ENCODE assay signal across 1 cellular context in the genomic region with DNA sequence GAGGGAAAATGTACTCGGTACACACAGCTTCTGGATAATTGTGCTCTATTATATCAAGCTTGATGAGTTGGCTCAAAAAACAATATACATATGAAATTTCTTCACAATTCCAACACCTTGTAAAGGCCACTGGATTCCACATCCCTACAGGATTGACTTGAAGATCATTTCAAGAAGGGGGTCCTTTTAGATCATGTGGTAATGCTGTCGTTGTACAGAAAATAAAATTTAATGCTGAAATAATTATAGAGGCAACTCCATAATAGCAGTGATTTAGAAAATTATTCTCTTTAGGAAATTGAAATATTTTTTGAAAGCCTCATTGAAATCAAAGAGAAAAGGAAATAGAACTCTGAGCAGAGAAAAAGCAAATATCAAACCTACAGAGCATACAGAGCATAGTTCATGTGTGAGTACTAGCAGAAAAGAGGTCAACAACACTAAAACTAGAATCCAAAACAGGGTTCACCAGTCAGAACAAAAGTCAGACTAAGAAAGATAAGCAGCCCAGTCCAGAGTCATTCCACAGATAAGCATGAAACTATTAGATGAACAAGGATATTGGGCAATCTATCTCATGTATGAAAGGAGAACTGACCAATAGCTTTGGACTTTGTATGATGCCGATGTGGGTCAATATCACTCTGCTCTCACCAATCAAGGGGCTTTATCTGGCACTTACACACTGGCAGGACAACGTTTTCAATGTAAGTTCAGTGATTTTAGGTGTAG.
TF ChIP-seq lines count a peak whose summit lies in the region.

No MANE protein-coding gene starts in this region.

TF ChIP-seq in HepG2, 621 proteins besides CTCF, POLR2A, EP300 and RAD21 (continued from another document and continues in another):
- TF ChIP-seq, protein P1, sequence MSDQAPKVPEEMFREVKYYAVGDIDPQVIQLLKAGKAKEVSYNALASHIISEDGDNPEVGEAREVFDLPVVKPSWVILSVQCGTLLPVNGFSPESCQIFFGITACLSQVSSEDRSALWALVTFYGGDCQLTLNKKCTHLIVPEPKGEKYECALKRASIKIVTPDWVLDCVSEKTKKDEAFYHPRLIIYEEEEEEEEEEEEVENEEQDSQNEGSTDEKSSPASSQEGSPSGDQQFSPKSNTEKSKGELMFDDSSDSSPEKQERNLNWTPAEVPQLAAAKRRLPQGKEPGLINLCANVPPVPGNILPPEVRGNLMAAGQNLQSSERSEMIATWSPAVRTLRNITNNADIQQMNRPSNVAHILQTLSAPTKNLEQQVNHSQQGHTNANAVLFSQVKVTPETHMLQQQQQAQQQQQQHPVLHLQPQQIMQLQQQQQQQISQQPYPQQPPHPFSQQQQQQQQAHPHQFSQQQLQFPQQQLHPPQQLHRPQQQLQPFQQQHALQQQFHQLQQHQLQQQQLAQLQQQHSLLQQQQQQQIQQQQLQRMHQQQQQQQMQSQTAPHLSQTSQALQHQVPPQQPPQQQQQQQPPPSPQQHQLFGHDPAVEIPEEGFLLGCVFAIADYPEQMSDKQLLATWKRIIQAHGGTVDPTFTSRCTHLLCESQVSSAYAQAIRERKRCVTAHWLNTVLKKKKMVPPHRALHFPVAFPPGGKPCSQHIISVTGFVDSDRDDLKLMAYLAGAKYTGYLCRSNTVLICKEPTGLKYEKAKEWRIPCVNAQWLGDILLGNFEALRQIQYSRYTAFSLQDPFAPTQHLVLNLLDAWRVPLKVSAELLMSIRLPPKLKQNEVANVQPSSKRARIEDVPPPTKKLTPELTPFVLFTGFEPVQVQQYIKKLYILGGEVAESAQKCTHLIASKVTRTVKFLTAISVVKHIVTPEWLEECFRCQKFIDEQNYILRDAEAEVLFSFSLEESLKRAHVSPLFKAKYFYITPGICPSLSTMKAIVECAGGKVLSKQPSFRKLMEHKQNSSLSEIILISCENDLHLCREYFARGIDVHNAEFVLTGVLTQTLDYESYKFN (CRISPR knock-in tag; conservative IDR thresholded peaks at IDR 0.05), result peak; percentile 97
- TF ChIP-seq SP5 (CRISPR knock-in tag; IDR thresholded peaks at IDR 0.05; ENCODE audit: borderline replicate concordance, low read depth) (no peak), KAT8 (CRISPR knock-in tag; IDR thresholded peaks at IDR 0.05) (peak; percentile 58; the same call in 1 of the 2 replicates), HNRNPL (IDR thresholded peaks at IDR 0.05; ENCODE audit: low read depth, low read length) (no peak), ZNF550 (CRISPR knock-in tag; IDR thresholded peaks at IDR 0.05; ENCODE audit: borderline replicate concordance) (no peak), XBP1 (CRISPR knock-in tag; IDR thresholded peaks at IDR 0.05) (no peak), ZNF33A (CRISPR knock-in tag; IDR thresholded peaks at IDR 0.05; ENCODE audit: borderline replicate concordance) (no peak), CEBPB (IDR thresholded peaks at IDR 0.05; ENCODE audit: borderline replicate concordance, low read depth, low read length) (peak; percentile 98), ZNF644 (CRISPR knock-in tag; IDR thresholded peaks at IDR 0.05; ENCODE audit: low read depth) (peak; percentile 49; the same call in 1 of the 2 replicates), NCOA2 (CRISPR knock-in tag; IDR thresholded peaks at IDR 0.05) (peak; percentile 88), KLF12 (CRISPR knock-in tag; IDR thresholded peaks at IDR 0.05; ENCODE audit: borderline replicate concordance) (no peak), YEATS4 (CRISPR knock-in tag; IDR thresholded peaks at IDR 0.05; ENCODE audit: borderline replicate concordance) (peak; percentile 55; the same call in 1 of the 2 replicates), PHF8 (CRISPR knock-in tag; IDR thresholded peaks at IDR 0.05) (no peak), ZNF335 (CRISPR knock-in tag; IDR thresholded peaks at IDR 0.05) (no peak; the same call in 1 of the 2 replicates), KLF11 (CRISPR knock-in tag; IDR thresholded peaks at IDR 0.05) (no peak), POLR2G (IDR thresholded peaks at IDR 0.05; ENCODE audit: low read depth, low read length) (0 out of 2 replicates have a peak, but pooled peaks have one; percentile 27), MED13 (CRISPR knock-in tag; IDR thresholded peaks at IDR 0.05) (peak; percentile 86), ZNF589 (CRISPR knock-in tag; conservative IDR thresholded peaks at IDR 0.05) (no peak), MBNL3 (CRISPR knock-in tag; conservative IDR thresholded peaks at IDR 0.05) (no peak), PCBP1 (IDR thresholded peaks at IDR 0.05; ENCODE audit: borderline replicate concordance, low read depth, low read length) (no peak), RFX1 (IDR thresholded peaks at IDR 0.05) (no peak), PLRG1 (conservative IDR thresholded peaks at IDR 0.05) (no peak), FOXM1 (CRISPR knock-in tag; IDR thresholded peaks at IDR 0.05) (no peak), SIX4 (CRISPR knock-in tag; IDR thresholded peaks at IDR 0.05) (0 out of 2 replicates have a peak, but pooled peaks have one; percentile 22), TCF7 (IDR thresholded peaks at IDR 0.05; ENCODE audit: low read depth) (peak; percentile 75), GABPA (IDR thresholded peaks at IDR 0.05; ENCODE audit: low read depth, low read length) (no peak), GABPA (CRISPR knock-in tag; IDR thresholded peaks at IDR 0.05; ENCODE audit: low read depth) (peak; percentile 22; the same call in 1 of the 2 replicates), PITX1 (CRISPR knock-in tag; IDR thresholded peaks at IDR 0.05) (peak; percentile 69; the same call in 1 of the 2 replicates), KDM1A (CRISPR knock-in tag; IDR thresholded peaks at IDR 0.05) (no peak), ETV6 (CRISPR knock-in tag; conservative IDR thresholded peaks at IDR 0.05) (no peak), ZBTB20 (CRISPR knock-in tag; IDR thresholded peaks at IDR 0.05; ENCODE audit: borderline replicate concordance, low read depth) (peak; percentile 88; the same call in 1 of the 2 replicates), NFE2 (CRISPR knock-in tag; IDR thresholded peaks at IDR 0.05) (no peak), ZFP36L2 (CRISPR knock-in tag; IDR thresholded peaks at IDR 0.05) (no peak), FOSL1 (CRISPR knock-in tag; IDR thresholded peaks at IDR 0.05; ENCODE audit: borderline replicate concordance) (no peak), ZFP41 (CRISPR knock-in tag; IDR thresholded peaks at IDR 0.05; ENCODE audit: borderline replicate concordance) (no peak)
- TF ChIP-seq, protein P2, sequence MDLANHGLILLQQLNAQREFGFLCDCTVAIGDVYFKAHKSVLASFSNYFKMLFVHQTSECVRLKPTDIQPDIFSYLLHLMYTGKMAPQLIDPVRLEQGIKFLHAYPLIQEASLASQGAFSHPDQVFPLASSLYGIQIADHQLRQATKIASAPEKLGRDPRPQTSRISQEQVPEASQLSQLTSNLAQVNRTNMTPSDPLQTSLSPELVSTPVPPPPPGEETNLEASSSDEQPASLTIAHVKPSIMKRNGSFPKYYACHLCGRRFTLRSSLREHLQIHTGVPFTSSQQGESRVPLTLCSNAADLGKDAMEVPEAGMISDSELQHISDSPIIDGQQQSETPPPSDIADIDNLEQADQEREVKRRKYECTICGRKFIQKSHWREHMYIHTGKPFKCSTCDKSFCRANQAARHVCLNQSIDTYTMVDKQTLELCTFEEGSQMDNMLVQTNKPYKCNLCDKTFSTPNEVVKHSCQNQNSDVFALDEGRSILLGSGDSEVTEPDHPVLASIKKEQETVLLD (CRISPR knock-in tag; IDR thresholded peaks at IDR 0.05; ENCODE audit: low read depth), result no peak
- TF ChIP-seq, protein P3, sequence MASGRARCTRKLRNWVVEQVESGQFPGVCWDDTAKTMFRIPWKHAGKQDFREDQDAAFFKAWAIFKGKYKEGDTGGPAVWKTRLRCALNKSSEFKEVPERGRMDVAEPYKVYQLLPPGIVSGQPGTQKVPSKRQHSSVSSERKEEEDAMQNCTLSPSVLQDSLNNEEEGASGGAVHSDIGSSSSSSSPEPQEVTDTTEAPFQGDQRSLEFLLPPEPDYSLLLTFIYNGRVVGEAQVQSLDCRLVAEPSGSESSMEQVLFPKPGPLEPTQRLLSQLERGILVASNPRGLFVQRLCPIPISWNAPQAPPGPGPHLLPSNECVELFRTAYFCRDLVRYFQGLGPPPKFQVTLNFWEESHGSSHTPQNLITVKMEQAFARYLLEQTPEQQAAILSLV (CRISPR knock-in tag; IDR thresholded peaks at IDR 0.05; ENCODE audit: borderline replicate concordance), result no peak
- TF ChIP-seq, protein P4, sequence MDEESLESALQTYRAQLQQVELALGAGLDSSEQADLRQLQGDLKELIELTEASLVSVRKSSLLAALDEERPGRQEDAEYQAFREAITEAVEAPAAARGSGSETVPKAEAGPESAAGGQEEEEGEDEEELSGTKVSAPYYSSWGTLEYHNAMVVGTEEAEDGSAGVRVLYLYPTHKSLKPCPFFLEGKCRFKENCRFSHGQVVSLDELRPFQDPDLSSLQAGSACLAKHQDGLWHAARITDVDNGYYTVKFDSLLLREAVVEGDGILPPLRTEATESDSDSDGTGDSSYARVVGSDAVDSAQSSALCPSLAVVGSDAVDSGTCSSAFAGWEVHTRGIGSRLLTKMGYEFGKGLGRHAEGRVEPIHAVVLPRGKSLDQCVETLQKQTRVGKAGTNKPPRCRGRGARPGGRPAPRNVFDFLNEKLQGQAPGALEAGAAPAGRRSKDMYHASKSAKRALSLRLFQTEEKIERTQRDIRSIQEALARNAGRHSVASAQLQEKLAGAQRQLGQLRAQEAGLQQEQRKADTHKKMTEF (CRISPR knock-in tag; IDR thresholded peaks at IDR 0.05), result peak; percentile 73; the same call in 1 of the 2 replicates
- TF ChIP-seq, protein P5, sequence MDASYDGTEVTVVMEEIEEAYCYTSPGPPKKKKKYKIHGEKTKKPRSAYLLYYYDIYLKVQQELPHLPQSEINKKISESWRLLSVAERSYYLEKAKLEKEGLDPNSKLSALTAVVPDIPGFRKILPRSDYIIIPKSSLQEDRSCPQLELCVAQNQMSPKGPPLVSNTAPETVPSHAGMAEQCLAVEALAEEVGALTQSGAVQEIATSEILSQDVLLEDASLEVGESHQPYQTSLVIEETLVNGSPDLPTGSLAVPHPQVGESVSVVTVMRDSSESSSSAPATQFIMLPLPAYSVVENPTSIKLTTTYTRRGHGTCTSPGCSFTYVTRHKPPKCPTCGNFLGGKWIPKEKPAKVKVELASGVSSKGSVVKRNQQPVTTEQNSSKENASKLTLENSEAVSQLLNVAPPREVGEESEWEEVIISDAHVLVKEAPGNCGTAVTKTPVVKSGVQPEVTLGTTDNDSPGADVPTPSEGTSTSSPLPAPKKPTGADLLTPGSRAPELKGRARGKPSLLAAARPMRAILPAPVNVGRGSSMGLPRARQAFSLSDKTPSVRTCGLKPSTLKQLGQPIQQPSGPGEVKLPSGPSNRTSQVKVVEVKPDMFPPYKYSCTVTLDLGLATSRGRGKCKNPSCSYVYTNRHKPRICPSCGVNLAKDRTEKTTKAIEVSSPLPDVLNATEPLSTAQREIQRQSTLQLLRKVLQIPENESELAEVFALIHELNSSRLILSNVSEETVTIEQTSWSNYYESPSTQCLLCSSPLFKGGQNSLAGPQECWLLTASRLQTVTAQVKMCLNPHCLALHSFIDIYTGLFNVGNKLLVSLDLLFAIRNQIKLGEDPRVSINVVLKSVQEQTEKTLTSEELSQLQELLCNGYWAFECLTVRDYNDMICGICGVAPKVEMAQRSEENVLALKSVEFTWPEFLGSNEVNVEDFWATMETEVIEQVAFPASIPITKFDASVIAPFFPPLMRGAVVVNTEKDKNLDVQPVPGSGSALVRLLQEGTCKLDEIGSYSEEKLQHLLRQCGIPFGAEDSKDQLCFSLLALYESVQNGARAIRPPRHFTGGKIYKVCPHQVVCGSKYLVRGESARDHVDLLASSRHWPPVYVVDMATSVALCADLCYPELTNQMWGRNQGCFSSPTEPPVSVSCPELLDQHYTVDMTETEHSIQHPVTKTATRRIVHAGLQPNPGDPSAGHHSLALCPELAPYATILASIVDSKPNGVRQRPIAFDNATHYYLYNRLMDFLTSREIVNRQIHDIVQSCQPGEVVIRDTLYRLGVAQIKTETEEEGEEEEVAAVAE (CRISPR knock-in tag; IDR thresholded peaks at IDR 0.05; ENCODE audit: borderline replicate concordance), result peak; percentile 98
- TF ChIP-seq, protein P6, sequence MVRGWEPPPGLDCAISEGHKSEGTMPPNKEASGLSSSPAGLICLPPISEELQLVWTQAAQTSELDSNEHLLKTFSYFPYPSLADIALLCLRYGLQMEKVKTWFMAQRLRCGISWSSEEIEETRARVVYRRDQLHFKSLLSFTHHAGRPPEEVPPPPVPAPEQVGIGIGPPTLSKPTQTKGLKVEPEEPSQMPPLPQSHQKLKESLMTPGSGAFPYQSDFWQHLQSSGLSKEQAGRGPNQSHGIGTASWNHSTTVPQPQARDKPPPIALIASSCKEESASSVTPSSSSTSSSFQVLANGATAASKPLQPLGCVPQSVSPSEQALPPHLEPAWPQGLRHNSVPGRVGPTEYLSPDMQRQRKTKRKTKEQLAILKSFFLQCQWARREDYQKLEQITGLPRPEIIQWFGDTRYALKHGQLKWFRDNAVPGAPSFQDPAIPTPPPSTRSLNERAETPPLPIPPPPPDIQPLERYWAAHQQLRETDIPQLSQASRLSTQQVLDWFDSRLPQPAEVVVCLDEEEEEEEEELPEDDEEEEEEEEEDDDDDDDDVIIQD (CRISPR knock-in tag; IDR thresholded peaks at IDR 0.05; ENCODE audit: low read depth), result peak; percentile 99
- TF ChIP-seq, protein P7, sequence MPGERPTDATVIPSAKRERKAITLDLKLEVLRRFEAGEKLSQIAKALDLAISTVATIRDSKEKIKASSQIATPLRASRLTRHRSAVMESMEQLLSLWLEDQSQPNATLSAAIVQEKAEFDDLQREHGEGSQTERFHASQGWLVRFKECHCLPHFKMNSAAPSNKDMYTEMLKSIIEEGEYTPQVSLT (CRISPR knock-in tag; IDR thresholded peaks at IDR 0.05; ENCODE audit: borderline replicate concordance, low read depth), result no peak
- TF ChIP-seq, protein P8, sequence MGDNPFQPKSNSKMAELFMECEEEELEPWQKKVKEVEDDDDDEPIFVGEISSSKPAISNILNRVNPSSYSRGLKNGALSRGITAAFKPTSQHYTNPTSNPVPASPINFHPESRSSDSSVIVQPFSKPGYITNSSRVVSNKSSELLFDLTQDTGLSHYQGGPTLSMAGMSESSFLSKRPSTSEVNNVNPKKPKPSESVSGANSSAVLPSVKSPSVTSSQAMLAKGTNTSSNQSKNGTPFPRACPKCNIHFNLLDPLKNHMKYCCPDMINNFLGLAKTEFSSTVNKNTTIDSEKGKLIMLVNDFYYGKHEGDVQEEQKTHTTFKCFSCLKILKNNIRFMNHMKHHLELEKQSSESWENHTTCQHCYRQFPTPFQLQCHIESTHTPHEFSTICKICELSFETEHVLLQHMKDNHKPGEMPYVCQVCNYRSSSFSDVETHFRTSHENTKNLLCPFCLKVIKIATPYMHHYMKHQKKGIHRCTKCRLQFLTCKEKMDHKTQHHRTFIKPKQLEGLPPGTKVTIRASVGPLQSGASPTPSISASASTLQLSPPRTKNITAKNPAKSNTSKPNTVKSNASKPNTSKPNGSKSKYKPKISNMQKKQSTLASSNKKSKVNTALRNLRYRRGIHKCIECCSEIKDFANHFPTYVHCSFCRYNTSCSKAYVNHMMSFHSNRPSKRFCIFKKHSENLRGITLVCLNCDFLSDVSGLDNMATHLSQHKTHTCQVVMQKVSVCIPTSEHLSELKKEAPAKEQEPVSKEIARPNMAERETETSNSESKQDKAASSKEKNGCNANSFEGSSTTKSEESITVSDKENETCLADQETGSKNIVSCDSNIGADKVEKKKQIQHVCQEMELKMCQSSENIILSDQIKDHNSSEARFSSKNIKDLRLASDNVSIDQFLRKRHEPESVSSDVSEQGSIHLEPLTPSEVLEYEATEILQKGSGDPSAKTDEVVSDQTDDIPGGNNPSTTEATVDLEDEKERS (CRISPR knock-in tag; IDR thresholded peaks at IDR 0.05), result peak; percentile 51; the same call in 1 of the 2 replicates
